Comparison of ENCODE assay signal across 12 cellular contexts in genomic region chr11:116786360-116786759, GRCh38. TPM values are rescaled to one million over a fixed set of nuclear protein-coding genes. Genes with fewer than 3 reads are reported as not detected.
DNase-seq lines count a peak whose midpoint lies in the region; ATAC-seq and TF ChIP-seq lines count a peak whose summit lies in the region.
"Had no signal": no experiment of that assay in that cellular context is flagged by ENCODE, and none has a peak within 500 bp of the region (broad histone marks: within the 10 kb centered on the region; RNA-seq: fewer than 3 reads in every experiment).

No MANE protein-coding gene starts in this region.

- H3K4me3 Mint-ChIP-seq in activated naive CD4-positive, alpha-beta T cell treated with anti-CD3 and anti-CD28 coated beads for 36 hours = peak overlapping the region; percentile 92
- H3K4me3 Mint-ChIP-seq in stimulated activated naive B cell treated with anti-CD40 and anti-IgM and Interleukin-4, amounts not matched to agents 10 μg/mL and 1 μg/mL and 100 μg/mL, for 72 hours = peak overlapping the region; percentile 95 to 96

- no peak for TF ChIP-seq POLR2A in erythroblast (IDR thresholded peaks at IDR 0.05; ENCODE audit: low read length)

- TF ChIP-seq CTCF in PC-3 (conservative IDR thresholded peaks at IDR 0.05; ENCODE audit: low read depth, low read length) = no peak
- TF ChIP-seq CTCF in mucosa of descending colon (IDR thresholded peaks at IDR 0.05) = no peak

- intact Hi-C loops in activated naive CD4-positive, alpha-beta T cell treated with anti-CD3 and anti-CD28 coated beads for 36 hours (cut with micrococcal nuclease) = loop anchor here (5.0 kb wide), 1 partner anchor 311 kb away; the partner anchor contains the start of gene SIK3
- intact Hi-C loops in PC-3 (cut with micrococcal nuclease) (no loop called here), mucosa of descending colon (cut with DNase I, micrococcal nuclease) (no loop called here)

- H3K4me2 ChIP-seq in PC-3 (ENCODE audit: low read length) = peak overlapping the region; percentile 94

- POLR2A ChIA-PET in PC-3 (lab: Charles Lee; ENCODE audit: unreplicated experiment) = no interaction called here

- peaks cover 60% of the 10 kb centered on the region for H3K4me1 Mint-ChIP-seq in activated naive CD4-positive, alpha-beta T cell treated with anti-CD3 and anti-CD28 coated beads for 36 hours (ENCODE audit: low read depth)
- peaks cover 19 to 40% of the 10 kb centered on the region in 2 donors for H3K4me1 Mint-ChIP-seq in stimulated activated naive B cell treated with anti-CD40 and anti-IgM and Interleukin-4, amounts not matched to agents 10 μg/mL and 1 μg/mL and 100 μg/mL, for 72 hours

- H3K9me3 Mint-ChIP-seq in activated naive CD4-positive, alpha-beta T cell treated with anti-CD3 and anti-CD28 coated beads for 36 hours = no peaks in the 10 kb centered on the region
- H3K9me3 Mint-ChIP-seq in stimulated activated naive B cell treated with anti-CD40 and anti-IgM and Interleukin-4, amounts not matched to agents 10 μg/mL and 1 μg/mL and 100 μg/mL, for 72 hours = no peaks in the 10 kb centered on the region

- H3K4me1 ChIP-seq in PC-3 (ENCODE audit: insufficient read depth, low read length) = peaks cover 36% of the 10 kb centered on the region
- H3K4me1 ChIP-seq in mucosa of descending colon (ENCODE audit: low read depth) = peaks cover 10% of the 10 kb centered on the region

- H3K9me3 ChIP-seq in PC-3 (ENCODE audit: low read length) (no peaks in the 10 kb centered on the region), mucosa of descending colon (no peaks in the 10 kb centered on the region)

- no peaks in the 10 kb centered on the region for H3K27me3 ChIP-seq in PC-3 (ENCODE audit: low read length)

- BruUV-seq in PC-3 (replicated peaks; lab: Mats Ljungman, UMichigan) = no TSS peak

- no peak overlapping the region for H2AFZ ChIP-seq in PC-3 (ENCODE audit: low read length)

- H4K20me1 ChIP-seq in PC-3 (ENCODE audit: low read length) = no peaks in the 10 kb centered on the region; the same call in 1 of the 2 replicates

- H3K79me2 ChIP-seq in PC-3 (ENCODE audit: low read length) = peaks cover 32% of the 10 kb centered on the region

- no peaks in the 10 kb centered on the region for H3K27me3 Mint-ChIP-seq in activated naive CD4-positive, alpha-beta T cell treated with anti-CD3 and anti-CD28 coated beads for 36 hours (ENCODE audit: low read depth)
- peaks cover 7 to 9% of the 10 kb centered on the region in 2 donors for H3K27me3 Mint-ChIP-seq in stimulated activated naive B cell treated with anti-CD40 and anti-IgM and Interleukin-4, amounts not matched to agents 10 μg/mL and 1 μg/mL and 100 μg/mL, for 72 hours

- H3K36me3 Mint-ChIP-seq in activated naive CD4-positive, alpha-beta T cell treated with anti-CD3 and anti-CD28 coated beads for 36 hours (ENCODE audit: low read depth) = peaks cover 49% of the 10 kb centered on the region
- peaks cover 39 to 53% of the 10 kb centered on the region in 2 donors for H3K36me3 Mint-ChIP-seq in stimulated activated naive B cell treated with anti-CD40 and anti-IgM and Interleukin-4, amounts not matched to agents 10 μg/mL and 1 μg/mL and 100 μg/mL, for 72 hours

- H3F3A ChIP-seq in PC-3 (ENCODE audit: low read length, unreplicated experiment) = no peaks in the 10 kb centered on the region

- ATAC-seq in PC-3 (no peak), mucosa of descending colon (no peak)
- ATAC-seq in stimulated activated naive B cell treated with anti-CD40 and anti-IgM and Interleukin-4, amounts not matched to agents 10 μg/mL and 1 μg/mL and 100 μg/mL, for 72 hours (replicated peaks) = no peak

- H3K27ac ChIP-seq in PC-3 (ENCODE audit: low read length) = no peak overlapping the region

- H3K4me3 ChIP-seq in PC-3 (ENCODE audit: low read length) (peak overlapping the region; percentile 83), mucosa of descending colon (no peak overlapping the region)

- DNase-seq in activated naive CD4-positive, alpha-beta T cell treated with anti-CD3 and anti-CD28 coated beads for 36 hours = no peak
- DNase-seq in activated naive CD4-positive, alpha-beta T cell (lab: John Stamatoyannopoulos, UW) = no peak
- DNase-seq in PC-3 (no peak), erythroblast (lab: John Stamatoyannopoulos, UW) (peak; percentile 14 to 23), SKM-1 (lab: John Stamatoyannopoulos, UW; ENCODE audit: unreplicated experiment) (no peak), GDM1 (lab: John Stamatoyannopoulos, UW) (no peak), mucosa of descending colon (no peak)
- DNase-seq in stimulated activated naive B cell treated with anti-CD40 and anti-IgM and Interleukin-4, amounts not matched to agents 10 μg/mL and 1 μg/mL and 100 μg/mL, for 72 hours = no peak
- DNase-seq: GOT3, kidney glomerular epithelial cell, NCI-H526 had no signal

- H3K27ac Mint-ChIP-seq in activated naive CD4-positive, alpha-beta T cell treated with anti-CD3 and anti-CD28 coated beads for 36 hours = no peak overlapping the region
- no peak overlapping the region for H3K27ac Mint-ChIP-seq in stimulated activated naive B cell treated with anti-CD40 and anti-IgM and Interleukin-4, amounts not matched to agents 10 μg/mL and 1 μg/mL and 100 μg/mL, for 72 hours

- CTCF ChIA-PET in activated naive CD4-positive, alpha-beta T cell treated with anti-CD3 and anti-CD28 coated beads for 36 hours (lab: Charles Lee) = interaction anchor here (0.7 to 10.2 kb wide), 6 partner anchors 13 to 313 kb away, joined by 3 to 134 read pairs (median 4); partner anchors contain the start of genes APOA1 and BUD13
- CTCF ChIA-PET in PC-3 (lab: Charles Lee) = interaction anchor here (2.6 kb wide), 1 partner anchor 50 kb away, joined by 16 read pairs; the partner anchor contains the start of gene APOA1

- peaks cover 50% of the 10 kb centered on the region for H3K36me3 ChIP-seq in PC-3 (ENCODE audit: low read depth, low read length)
- no peaks in the 10 kb centered on the region for H3K36me3 ChIP-seq in mucosa of descending colon (ENCODE audit: low read depth)

- no peak overlapping the region for H3K9ac ChIP-seq in PC-3 (ENCODE audit: low read length)

- no peaks in the 10 kb centered on the region for H3K9me2 ChIP-seq in PC-3 (replicated peaks; ENCODE audit: low read length)

RNA-seq across cellular contexts. Expression of gene ZPR1, which starts 1.5 kb away (rescaled TPM):
- total RNA-seq in activated naive CD4-positive, alpha-beta T cell treated with anti-CD3 and anti-CD28 coated beads for 36 hours = 10 to 100 TPM; 87.2 to 87.8 TPM
- 86.5 and 89.5 TPM in 2 replicates for total RNA-seq in PC-3 (2014; rRNA removed)
- total RNA-seq in mucosa of descending colon = 10 to 100 TPM; 28.5 to 34.6 (median 33.4) TPM

RNA-seq across cellular contexts. Expression of gene APOA5, which starts 5.3 kb away (rescaled TPM):
- total RNA-seq in activated naive CD4-positive, alpha-beta T cell treated with anti-CD3 and anti-CD28 coated beads for 36 hours = not detected
- total RNA-seq in PC-3 (2014; rRNA removed) (not detected in 2 replicates), mucosa of descending colon (not detected)
- total RNA-seq: fibroblast of lung had no signal

RNA-seq across cellular contexts. Expression of gene BUD13, which starts 13.6 kb away (rescaled TPM):
- 10 to 100 TPM; 35.0 to 37.7 TPM for total RNA-seq in activated naive CD4-positive, alpha-beta T cell treated with anti-CD3 and anti-CD28 coated beads for 36 hours
- 28.9 and 38.0 TPM in 2 replicates for total RNA-seq in PC-3 (2014; rRNA removed)
- total RNA-seq in mucosa of descending colon = 10 to 100 TPM; 15.6 to 18.9 (median 15.6) TPM

RNA-seq across cellular contexts. Expression of gene APOA4, which starts 36.7 kb away (rescaled TPM):
- not detected for total RNA-seq in activated naive CD4-positive, alpha-beta T cell treated with anti-CD3 and anti-CD28 coated beads for 36 hours
- total RNA-seq in PC-3 (2014; rRNA removed) (not detected in 2 replicates), mucosa of descending colon (not detected)
- total RNA-seq: fibroblast of lung had no signal

RNA-seq across cellular contexts. Expression of gene APOC3, which starts 43.3 kb away (rescaled TPM):
- total RNA-seq in activated naive CD4-positive, alpha-beta T cell treated with anti-CD3 and anti-CD28 coated beads for 36 hours = not detected
- not detected in 2 replicates for total RNA-seq in PC-3 (2014; rRNA removed)
- total RNA-seq in mucosa of descending colon = under 1 TPM in 1 of 3 donors, not detected in 2; 0.60 TPM
- total RNA-seq: fibroblast of lung had no signal

Comparison
In these comparisons a context has a peak if more than half of its experiments do, and no peak if none do; other contexts are left out.
1. DNase-seq: peak in erythroblast (2 of 2); none in activated naive CD4-positive, alpha-beta T cell treated with anti-CD3 and anti-CD28 coated beads for 36 hours (single experiment), activated naive CD4-positive, alpha-beta T cell (0 of 4), PC-3 (single experiment), stimulated activated naive B cell treated with anti-CD40 and anti-IgM and Interleukin-4, amounts not matched to agents 10 μg/mL and 1 μg/mL and 100 μg/mL, for 72 hours (single experiment), SKM-1 (single experiment), GDM1 (single experiment) and mucosa of descending colon (0 of 3).